10 cellular contexts compared by ENCODE assay signal in genomic region chr9:70389642-70390266, GRCh38. TPM values are rescaled to one million over a fixed set of nuclear protein-coding genes. Genes with fewer than 3 reads are reported as not detected.
DNase-seq lines count a peak whose midpoint lies in the region; ATAC-seq, FAIRE-seq and TF ChIP-seq lines count a peak whose summit lies in the region.
"Had no signal": no experiment of that assay in that cellular context is flagged by ENCODE, and none has a peak within 500 bp of the region (broad histone marks: within the 10 kb centered on the region; RNA-seq: fewer than 3 reads in every experiment).

No MANE protein-coding gene starts in this region.

- H3K9ac ChIP-seq in astrocyte (ENCODE audit: low read length): no peak overlapping the region

- H3K4me1 ChIP-seq in astrocyte (ENCODE audit: insufficient read depth, low read length) (peaks cover 16% of the 10 kb centered on the region), right atrium auricular region (peaks cover 0 to 81% of the 10 kb centered on the region in 2 donors), gastrocnemius medialis (peaks cover 93 to 94% of the 10 kb centered on the region in 2 donors)

- in situ Hi-C loops in gastrocnemius medialis (cut with MboI; ENCODE audit: low sequenced_read_pairs in 4 of 4): no loop called here

- no peak overlapping the region for H3K4me3 Mint-ChIP-seq in astrocyte (ENCODE audit: unreplicated experiment)

- FAIRE-seq in astrocyte (lab: Jason Lieb, UNC): no peak

- no peak overlapping the region for H3K4me3 ChIP-seq in astrocyte (ENCODE audit: insufficient read depth, low read depth, low read length)
- no peak overlapping the region for H3K4me3 ChIP-seq in right atrium auricular region
- H3K4me3 ChIP-seq in gastrocnemius medialis: peak overlapping the region in 2 of 4 donors; percentile 4 to 11

- TF ChIP-seq POLR2A in gastrocnemius medialis (IDR thresholded peaks at IDR 0.05): no peak

- no peak overlapping the region for H3K27ac Mint-ChIP-seq in astrocyte (ENCODE audit: unreplicated experiment)

- TF ChIP-seq CTCF in astrocyte (IDR thresholded peaks at IDR 0.05; ENCODE audit: insufficient read depth, low read depth, low read length): no peak
- TF ChIP-seq CTCF in right atrium auricular region (IDR thresholded peaks at IDR 0.05): no peak
- TF ChIP-seq CTCF in gastrocnemius medialis (IDR thresholded peaks at IDR 0.05 in 4 of 5, conservative IDR thresholded peaks at IDR 0.05 in 1 of 5): no peak

- H3K9me3 ChIP-seq in astrocyte (ENCODE audit: insufficient read depth, low read depth, low read length): no peaks in the 10 kb centered on the region
- H3K9me3 ChIP-seq in right atrium auricular region: no peaks in the 10 kb centered on the region
- H3K9me3 ChIP-seq in gastrocnemius medialis: no peaks in the 10 kb centered on the region

- H3K36me3 ChIP-seq in astrocyte (ENCODE audit: insufficient read depth, low read length) (no peaks in the 10 kb centered on the region), right atrium auricular region (peaks cover 22% of the 10 kb centered on the region), gastrocnemius medialis (peaks cover 2 to 29% of the 10 kb centered on the region in 2 donors)

- peaks cover 14% of the 10 kb centered on the region for H3K4me1 Mint-ChIP-seq in astrocyte (ENCODE audit: low read depth, unreplicated experiment)

- peaks cover 4% of the 10 kb centered on the region for H3K36me3 Mint-ChIP-seq in astrocyte (ENCODE audit: low read depth, unreplicated experiment)

- DNase-seq in LHCN-M2 (ENCODE audit: low read depth) (peak; percentile 49), astrocyte (ENCODE audit: low read depth) (peak; percentile 46), right atrium auricular region (ENCODE audit: low spot score) (peak; percentile 59), gastrocnemius medialis (no peak), SKM-1 (lab: John Stamatoyannopoulos, UW; ENCODE audit: unreplicated experiment) (no peak), ureter (ENCODE audit: low spot score) (no peak)
- no peak for DNase-seq in stimulated activated CD4-positive, alpha-beta T cell treated with anti-CD3 and anti-CD28 coated beads, Interleukin-4, amount 100 ng/mL, for 4 hours
- DNase-seq: cerebellar nuclear complex, EL had no signal

- H3K27me3 ChIP-seq in astrocyte (ENCODE audit: insufficient read depth, low read length): no peaks in the 10 kb centered on the region
- H3K27me3 ChIP-seq in right atrium auricular region: no peaks in the 10 kb centered on the region
- H3K27me3 ChIP-seq in gastrocnemius medialis: no peaks in the 10 kb centered on the region

- H3K4me2 ChIP-seq in astrocyte (ENCODE audit: low read length): no peak overlapping the region

- no peak overlapping the region for H2AFZ ChIP-seq in astrocyte (ENCODE audit: low read depth, low read length)

- peaks cover 5% of the 10 kb centered on the region for H3K27me3 Mint-ChIP-seq in astrocyte (ENCODE audit: low read depth, unreplicated experiment)

- intact Hi-C loops in gastrocnemius medialis (cut with DNase I; ENCODE audit: low total_unique reads): no loop called here

- H3K27ac ChIP-seq in astrocyte (ENCODE audit: low read depth, low read length) (no peak overlapping the region), right atrium auricular region (peak overlapping the region; percentile 54 to 56), gastrocnemius medialis (peak overlapping the region; percentile 68 to 78 (median 71))

- peaks cover 77% of the 10 kb centered on the region for H3K79me2 ChIP-seq in astrocyte (ENCODE audit: insufficient read depth, low read length)

- peak; percentile 32 to 38 for ATAC-seq in gastrocnemius medialis
- ATAC-seq in HG02840 (IDR thresholded peaks at IDR 0.05; ENCODE audit: low FRiP score, unreplicated experiment): no peak

- no peaks in the 10 kb centered on the region for H3K9me3 Mint-ChIP-seq in astrocyte (ENCODE audit: unreplicated experiment)

- H4K20me1 ChIP-seq in astrocyte (ENCODE audit: insufficient read depth, low read length): peaks cover 94% of the 10 kb centered on the region

RNA-seq across cellular contexts. Expression of gene KLF9, which starts 24.7 kb away (rescaled TPM):
- total RNA-seq in LHCN-M2 (2014; rRNA removed) (23.5 and 36.5 TPM in 2 replicates), astrocyte (4.7 and 4.9 TPM in 2 replicates), right atrium auricular region (10 to 100 TPM; 74.1 to 76.7 TPM), gastrocnemius medialis (100 to 1,000 TPM; 122 to 174 (median 169) TPM), ureter (64.5 TPM)
- polyA plus RNA-seq in LHCN-M2 (2012): 4.8 TPM

Comparison
In these comparisons a context has a peak if more than half of its experiments do, and no peak if none do; other contexts are left out.
1. DNase-seq: peak in LHCN-M2 (single experiment), astrocyte (single experiment) and right atrium auricular region (single experiment); none in gastrocnemius medialis (0 of 2), stimulated activated CD4-positive, alpha-beta T cell treated with anti-CD3 and anti-CD28 coated beads, Interleukin-4, amount 100 ng/mL, for 4 hours (0 of 2), SKM-1 (single experiment) and ureter (single experiment).